ENCODE assay signal across 8 cellular contexts in the genomic region with DNA sequence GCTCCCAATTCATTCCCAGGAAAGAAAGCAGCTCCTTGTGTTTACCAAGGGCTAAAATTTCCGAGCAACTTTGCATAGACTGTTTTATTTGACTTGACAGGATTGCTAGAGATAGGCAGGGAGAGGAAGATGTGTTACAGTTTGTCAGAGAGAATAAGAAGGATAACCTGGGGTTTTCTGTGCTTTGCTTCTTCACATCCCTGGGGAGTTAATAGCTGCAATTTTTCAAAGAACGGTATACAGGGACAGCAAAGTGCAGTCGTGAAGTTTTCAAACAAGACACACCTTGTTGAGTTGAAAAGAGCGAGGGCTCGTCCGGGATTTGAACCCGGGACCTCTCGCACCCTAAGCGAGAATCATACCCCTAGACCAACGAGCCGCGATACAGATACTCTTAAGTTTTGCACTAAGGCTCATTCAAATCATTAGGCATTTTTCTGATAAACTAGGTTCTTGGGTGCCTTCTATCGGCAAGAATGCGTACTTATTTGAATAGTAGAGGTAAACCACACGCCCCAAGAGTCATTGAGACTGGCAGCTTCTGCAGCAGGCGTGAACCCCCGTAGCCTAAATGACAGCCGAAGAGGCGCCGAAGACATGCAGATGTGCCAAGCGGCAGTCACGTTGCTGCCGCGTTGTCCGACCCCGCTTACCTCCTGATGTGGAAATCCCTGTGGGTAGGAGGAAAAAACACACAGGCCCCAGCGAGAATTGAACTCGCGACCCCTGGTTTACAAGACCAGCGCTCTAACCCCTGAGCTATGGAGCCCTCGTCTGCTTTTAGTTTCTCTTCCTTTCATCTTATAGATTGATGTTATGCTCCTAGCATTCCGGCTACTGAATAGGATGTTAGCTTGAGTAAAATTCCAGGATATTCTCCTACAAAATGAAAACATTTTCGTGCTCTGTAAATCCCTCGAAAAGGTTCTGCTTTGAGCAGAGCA. TPM values are rescaled to one million over a fixed set of nuclear protein-coding genes. Genes with fewer than 3 reads are reported as not detected.
A peak's percentile ranks its signal among the peaks of the same experiment; 100 is the strongest.
DNase-seq lines count a peak whose midpoint lies in the region; ATAC-seq, FAIRE-seq and TF ChIP-seq lines count a peak whose summit lies in the region.

No MANE protein-coding gene starts in this region.

- CTCF ChIA-PET in AG04450 (lab: Charles Lee), result interaction anchor here (0.6 to 3.2 kb wide), 15 partner anchors 10 to 993 kb away, joined by 3 to 26 read pairs (median 4); a partner anchor contains a TSS

- peak overlapping the region; percentile 42 for H3K27ac ChIP-seq in AG04450 (ENCODE audit: low read depth, low read length)

- no peaks in the 10 kb centered on the region for H3K27me3 ChIP-seq in AG04450 (ENCODE audit: control insufficient read depth, insufficient read depth, low read length)

- DNase-seq in AG04450 (ENCODE audit: low read depth, low spot score) (peak; percentile 97), NCI-H2196 (lab: John Stamatoyannopoulos, UW; ENCODE audit: unreplicated experiment) (peak; percentile 90)
- peak; percentile 92 for DNase-seq in central memory CD4-positive, alpha-beta T cell
- DNase-seq in stimulated activated CD4-positive, alpha-beta T cell treated with anti-CD3 and anti-CD28 coated beads, Interleukin-12 subunit alpha, Interleukin-12 subunit beta, amount 100 ng/mL, for 24 hours (ENCODE audit: low read depth in 2 of 2), result peak; percentile 81 to 82

- ATAC-seq in GM18868 (IDR thresholded peaks at IDR 0.05; ENCODE audit: unreplicated experiment) (peak; percentile 70), HG03135 (IDR thresholded peaks at IDR 0.05; ENCODE audit: unreplicated experiment) (peak; percentile 62)

- no peaks in the 10 kb centered on the region for H3K9me3 ChIP-seq in AG04450 (ENCODE audit: control insufficient read depth, insufficient read depth, low read length)

- H3K4me3 ChIP-seq in AG04450 (ENCODE audit: low read depth, low read length) (peak overlapping the region; percentile 70), WI38 (ENCODE audit: low read depth, low read length) (peak overlapping the region; percentile 55)

- TF ChIP-seq CTCF in AG04450 (IDR thresholded peaks at IDR 0.05; ENCODE audit: low read depth, low read length), result peak; percentile 76
- peak; percentile 65 for TF ChIP-seq CTCF in WI38 (IDR thresholded peaks at IDR 0.05; ENCODE audit: low read depth, low read length)

- POLR2A ChIA-PET in AG04450 (lab: Yijun Ruan, JAX), result interaction anchor here (1.1 to 1.7 kb wide), 5 partner anchors 68 to 270 kb away, joined by 3 to 13 read pairs (median 5); a partner anchor contains a TSS

- peak; percentile 90 for FAIRE-seq in islet of Langerhans (lab: Jason Lieb, UNC)

RNA-seq across cellular contexts. Expression of a gene that starts 22.2 kb away (rescaled TPM):
- not detected in 2 replicates for polyA plus RNA-seq in AG04450 (2011; rRNA removed)
- not detected in 2 replicates for polyA minus RNA-seq in AG04450 (2011; rRNA and poly(A)+ RNA removed)

RNA-seq across cellular contexts. Expression of a gene that starts 25.6 kb away (rescaled TPM):
- polyA plus RNA-seq in AG04450 (2011; rRNA removed), result not detected in 2 replicates
- not detected in 2 replicates for polyA minus RNA-seq in AG04450 (2011; rRNA and poly(A)+ RNA removed)

RNA-seq across cellular contexts. Expression of a gene that starts 28.1 kb away (rescaled TPM):
- polyA plus RNA-seq in AG04450 (2011; rRNA removed), result not detected in 2 replicates
- not detected in 2 replicates for polyA minus RNA-seq in AG04450 (2011; rRNA and poly(A)+ RNA removed)

RNA-seq across cellular contexts. Expression of a gene that starts 52.5 kb away (rescaled TPM):
- not detected in 2 replicates for polyA plus RNA-seq in AG04450 (2011; rRNA removed)
- polyA minus RNA-seq in AG04450 (2011; rRNA and poly(A)+ RNA removed), result not detected in 2 replicates

Comparison
In these comparisons a context has a peak if more than half of its experiments do, and no peak if none do; other contexts are left out.
1. Peak in every context shown above with its lines: DNase-seq, ATAC-seq, H3K4me3 ChIP-seq and H3K27ac ChIP-seq.